ENCODE assay signal across 25 cellular contexts in genomic region chr7:1452205-1452604, GRCh38. TPM values are rescaled to one million over a fixed set of nuclear protein-coding genes. Genes with fewer than 3 reads are reported as not detected.
A peak's percentile ranks its signal among the peaks of the same experiment; 100 is the strongest.
DNase-seq lines count a peak whose midpoint lies in the region; ATAC-seq and TF ChIP-seq lines count a peak whose summit lies in the region.
"Had no signal": no experiment of that assay in that cellular context is flagged by ENCODE, and none has a peak within 500 bp of the region (broad histone marks: within the 10 kb centered on the region; RNA-seq: fewer than 3 reads in every experiment).

No MANE protein-coding gene starts in this region.

- peak overlapping the region; percentile 30 for H3K27ac ChIP-seq in caudate nucleus (ENCODE audit: low read depth, low read length)
- no peak overlapping the region for H3K27ac ChIP-seq in prostate gland
- H3K27ac ChIP-seq in Peyer's patch: peak overlapping the region in 2 of 4 donors; percentile 12 to 19
- H3K27ac ChIP-seq: SK-N-MC, tibial artery had no signal

- peaks cover 38% of the 10 kb centered on the region for H3K4me1 Mint-ChIP-seq in Calu3 (ENCODE audit: low read depth, unreplicated experiment)
- H3K4me1 Mint-ChIP-seq: activated CD4-positive, alpha-beta T cell treated with anti-CD3 and anti-CD28 coated beads, Interleukin-2, amount 10 ng/mL, durations not matched to agents 24 days and 14 days; activated CD8-positive, alpha-beta memory T cell treated with anti-CD3 and anti-CD28 coated beads, Interleukin-2, amount 10 ng/mL, durations not matched to agents 7 days and 5 days had no signal

- peaks cover 62% of the 10 kb centered on the region for H3K36me3 Mint-ChIP-seq in Calu3 (ENCODE audit: insufficient read depth, unreplicated experiment)
- H3K36me3 Mint-ChIP-seq: activated CD8-positive, alpha-beta memory T cell treated with anti-CD3 and anti-CD28 coated beads, Interleukin-2, amount 10 ng/mL, durations not matched to agents 7 days and 5 days; activated naive CD8-positive, alpha-beta T cell had no signal

- H3K4me3 ChIP-seq in prostate gland (no peak overlapping the region), Peyer's patch (no peak overlapping the region)
- H3K4me3 ChIP-seq: SK-N-MC, tibial artery had no signal

- ATAC-seq in left lobe of liver: peak; percentile 7
- no peak for ATAC-seq in HG03159 (IDR thresholded peaks at IDR 0.05; ENCODE audit: unreplicated experiment)
- ATAC-seq: activated CD8-positive, alpha-beta memory T cell treated with anti-CD3 and anti-CD28 coated beads, Interleukin-2, amount 10 ng/mL, durations not matched to agents 7 days and 5 days; effector memory CD8-positive, alpha-beta T cell; left colon; stimulated activated naive CD8-positive, alpha-beta T cell treated with anti-CD3 and anti-CD28 coated beads, Interleukin-15, Interleukin-2, amounts not matched to agents 100 U/mL and 50 U/mL, for 24 hours had no signal

- H3K36me3 ChIP-seq in prostate gland: no peaks in the 10 kb centered on the region
- peaks cover 0 to 16% (median 0%) of the 10 kb centered on the region in 3 donors for H3K36me3 ChIP-seq in Peyer's patch

- CTCF ChIA-PET in Calu3 (lab: Charles Lee): no interaction called here

- TF ChIP-seq CTCF in Calu3 (IDR thresholded peaks at IDR 0.05; ENCODE audit: unreplicated experiment) (no peak), prostate gland (IDR thresholded peaks at IDR 0.05) (no peak), Peyer's patch (IDR thresholded peaks at IDR 0.05) (no peak)

- WGBS in prostate gland: 40% methylated on average over 17 of the region's 19 CpGs

- intact Hi-C loops in Calu3 (cut with micrococcal nuclease; ENCODE audit: unreplicated experiment): no loop called here
- intact Hi-C loops in prostate gland (cut with DNase I): no loop called here

- BruUV-seq in Calu3 (replicated peaks; lab: Mats Ljungman, UMichigan): no TSS peak

- H3K4me1 ChIP-seq in prostate gland (replicated peaks) (peaks cover 8% of the 10 kb centered on the region), Peyer's patch (peaks cover 0 to 67% (median 0%) of the 10 kb centered on the region in 4 donors)

- H3K27me3 Mint-ChIP-seq in Calu3 (ENCODE audit: unreplicated experiment): no peaks in the 10 kb centered on the region
- H3K27me3 Mint-ChIP-seq: activated naive CD8-positive, alpha-beta T cell; effector memory CD8-positive, alpha-beta T cell had no signal

- TF ChIP-seq POLR2A in prostate gland (IDR thresholded peaks at IDR 0.05) (no peak), Peyer's patch (IDR thresholded peaks at IDR 0.05) (no peak)

- no peaks in the 10 kb centered on the region for H3K9me3 ChIP-seq in prostate gland
- H3K9me3 ChIP-seq in Peyer's patch: no peaks in the 10 kb centered on the region
- H3K9me3 ChIP-seq: tibial artery had no signal

- peak overlapping the region; percentile 83 for H3K4me3 Mint-ChIP-seq in Calu3 (ENCODE audit: low read depth, unreplicated experiment)
- H3K4me3 Mint-ChIP-seq: activated CD4-positive, alpha-beta T cell treated with anti-CD3 and anti-CD28 coated beads, Interleukin-2, amount 10 ng/mL, durations not matched to agents 24 days and 14 days; activated CD8-positive, alpha-beta memory T cell treated with anti-CD3 and anti-CD28 coated beads, Interleukin-2, amount 10 ng/mL, durations not matched to agents 7 days and 5 days; activated naive CD8-positive, alpha-beta T cell; effector memory CD8-positive, alpha-beta T cell had no signal

- H3K27me3 ChIP-seq in prostate gland (replicated peaks; ENCODE audit: insufficient read depth): no peaks in the 10 kb centered on the region
- no peaks in the 10 kb centered on the region for H3K27me3 ChIP-seq in Peyer's patch
- H3K27me3 ChIP-seq: tibial artery had no signal

- H3K27ac Mint-ChIP-seq in Calu3 (ENCODE audit: unreplicated experiment): no peak overlapping the region
- H3K27ac Mint-ChIP-seq: activated CD4-positive, alpha-beta T cell treated with anti-CD3 and anti-CD28 coated beads, Interleukin-2, amount 10 ng/mL, durations not matched to agents 24 days and 14 days; activated CD8-positive, alpha-beta memory T cell treated with anti-CD3 and anti-CD28 coated beads, Interleukin-2, amount 10 ng/mL, durations not matched to agents 7 days and 5 days; activated naive CD8-positive, alpha-beta T cell; effector memory CD8-positive, alpha-beta T cell had no signal

- H3K9me3 Mint-ChIP-seq in Calu3 (ENCODE audit: low read depth, unreplicated experiment): no peaks in the 10 kb centered on the region
- H3K9me3 Mint-ChIP-seq: activated CD4-positive, alpha-beta T cell treated with anti-CD3 and anti-CD28 coated beads, Interleukin-2, amount 10 ng/mL, durations not matched to agents 24 days and 14 days; effector memory CD8-positive, alpha-beta T cell had no signal

- DNase-seq in Calu3: no peak
- DNase-seq in caudate nucleus (lab: John Stamatoyannopoulos, UW): peak in 2 of 61 donors; percentile 15 to 36
- no peak for DNase-seq in left lobe of liver (ENCODE audit: low spot score)
- peak; percentile 24 for DNase-seq in prostate gland (ENCODE audit: low spot score)
- no peak for DNase-seq in activated CD4-positive, alpha-beta T cell treated with anti-CD3 and anti-CD28 coated beads for 48 hours
- no peak for DNase-seq in Peyer's patch
- no peak for DNase-seq in activated CD8-positive, alpha-beta memory T cell treated with anti-CD3 and anti-CD28 coated beads, Interleukin-2, amount 50 U/mL, for 4 hours
- DNase-seq: activated CD4-positive, alpha-beta T cell treated with anti-CD3 and anti-CD28 coated beads, Interleukin-2, amount 10 ng/mL, durations not matched to agents 24 days and 14 days; activated CD8-positive, alpha-beta memory T cell treated with anti-CD3 and anti-CD28 coated beads, Interleukin-2, amount 10 ng/mL, durations not matched to agents 7 days and 5 days; COR-L47; DND-41; effector memory CD8-positive, alpha-beta T cell; glutamatergic neuron; left colon; MM.1S; NCI-H1436; NCI-H2107; NCI-H510A; RPMI8226; stimulated activated CD4-positive, alpha-beta T cell treated with anti-CD3 and anti-CD28 coated beads, Interleukin-4, amount 100 ng/mL, for 4 hours; stimulated activated naive CD8-positive, alpha-beta T cell treated with anti-CD3 and anti-CD28 coated beads, Interleukin-15, Interleukin-2, amounts not matched to agents 100 U/mL and 50 U/mL, for 24 hours; tibial artery had no signal

RNA-seq across cellular contexts. Expression of gene MICALL2, which starts 7.1 kb away (rescaled TPM):
- total RNA-seq in Calu3 (2022): 162 and 176 TPM in 2 replicates
- total RNA-seq in left lobe of liver: 18.0 TPM
- total RNA-seq in prostate gland: 10 to 100 TPM; 31.1 to 42.0 TPM
- total RNA-seq in Peyer's patch: 100 to 1,000 TPM; 111 to 272 (median 209) TPM

RNA-seq across cellular contexts. Expression of gene INTS1, which starts 52.0 kb away (rescaled TPM):
- total RNA-seq in Calu3 (2022): 177 and 192 TPM in 2 replicates
- 55.5 TPM for total RNA-seq in left lobe of liver
- 100 to 1,000 TPM in 1 of 2 donors, 10 to 100 TPM in 1; 64.9 to 146 TPM for total RNA-seq in prostate gland
- 100 to 1,000 TPM in 2 of 4 donors, 10 to 100 TPM in 2; 84.4 to 192 (median 108) TPM for total RNA-seq in Peyer's patch
